In genomic region chr11:78261367-78261766, GRCh38 we compare ENCODE assay signal across 18 cellular contexts.
DNase-seq lines count a peak whose midpoint lies in the region; TF ChIP-seq lines count a peak whose summit lies in the region.
"Had no signal": no experiment of that assay in that cellular context is flagged by ENCODE, and none has a peak within 500 bp of the region (broad histone marks: within the 10 kb centered on the region; RNA-seq: fewer than 3 reads in every experiment).

No MANE protein-coding gene starts in this region.

- H3K27ac ChIP-seq in 22Rv1 (0 out of 2 replicates have a peak overlapping the region, but pooled peaks have one; percentile 75), mesendoderm (ENCODE audit: low read depth, low read length) (peak overlapping the region; percentile 15)
- H3K27ac ChIP-seq: PC-9, RWPE1, SK-N-MC had no signal

- peak overlapping the region; percentile 35 for H2BK120ac ChIP-seq in mesendoderm (ENCODE audit: low read depth, low read length)

- peak overlapping the region; percentile 65 for H3K56ac ChIP-seq in mesendoderm (ENCODE audit: low read length)

- WGBS in mesendoderm (ENCODE audit: extremely low coverage, insufficient coverage, low lambda C conversion rate) = no CpG with 5 or more reads among the region's 4 CpGs

- no peaks in the 10 kb centered on the region for H3K79me1 ChIP-seq in mesendoderm (ENCODE audit: low read length)

- H3K4me1 ChIP-seq in mesendoderm (ENCODE audit: control insufficient read depth, low read depth, low read length) = peaks cover 18% of the 10 kb centered on the region

- H3K23ac ChIP-seq in mesendoderm (ENCODE audit: low read length) = no peak overlapping the region

- H4K8ac ChIP-seq in mesendoderm (ENCODE audit: low read depth, low read length) = no peak overlapping the region

- no peak overlapping the region for H4K5ac ChIP-seq in mesendoderm (ENCODE audit: low read length)

- no peak overlapping the region for H3K4me2 ChIP-seq in mesendoderm (ENCODE audit: low read length)
- H3K4me2 ChIP-seq: PC-9 had no signal

- H3K9ac ChIP-seq in mesendoderm (ENCODE audit: low read length) = peak overlapping the region; percentile 5

- peak overlapping the region; percentile 13 for H3K18ac ChIP-seq in mesendoderm (ENCODE audit: low read length)

- no peak for TF ChIP-seq CTCF in 22Rv1 (IDR thresholded peaks at IDR 0.05)

- no peak overlapping the region for H2AK5ac ChIP-seq in mesendoderm (ENCODE audit: low read length)

- no peaks in the 10 kb centered on the region for H3K27me3 ChIP-seq in mesendoderm (ENCODE audit: insufficient read depth, low read length, poor library complexity)

- H2BK15ac ChIP-seq in mesendoderm (replicated peaks; ENCODE audit: low read depth) = no peak overlapping the region

- H3K36me3 ChIP-seq in mesendoderm (ENCODE audit: control insufficient read depth, insufficient read depth, low read length) = no peaks in the 10 kb centered on the region

- H3K4ac ChIP-seq in mesendoderm (ENCODE audit: low read depth, low read length) = no peak overlapping the region

- peak overlapping the region; percentile 61 for H2BK5ac ChIP-seq in mesendoderm (ENCODE audit: low read length)

- H3K4me3 ChIP-seq in mesendoderm (ENCODE audit: low read length) = no peak overlapping the region
- H3K4me3 ChIP-seq: PC-9, SK-N-MC had no signal

- H3K79me2 ChIP-seq in mesendoderm (ENCODE audit: control insufficient read depth, insufficient read depth, low read length) = no peaks in the 10 kb centered on the region

- DNase-seq in ELF-1 (ENCODE audit: low read depth, low spot score) (peak; percentile 11), NCI-H526 (lab: John Stamatoyannopoulos, UW) (peak; percentile 81), mesendoderm (no peak), nucleus accumbens (lab: John Stamatoyannopoulos, UW) (no peak), NCI-H1436 treated with DMSO at 0.1 percent for 48 hours (lab: John Stamatoyannopoulos, UW) (no peak), NCI-H1048 (lab: John Stamatoyannopoulos, UW) (no peak)
- no peak for DNase-seq in stimulated activated CD4-positive, alpha-beta T cell treated with anti-CD3 and anti-CD28 coated beads, Interleukin-4, amount 100 ng/mL, for 1 hour
- DNase-seq: Kasumi-1, NCI-H1436, NCI-H1930, NCI-H446 treated with DMSO at 0.1 percent for 48 hours, NCI-H748 treated with DMSO at 0.1 percent for 48 hours, PC-9, SHP77 treated with DMSO at 0.1 percent for 48 hours, SW 1271 had no signal

Comparison
In these comparisons a context has a peak if more than half of its experiments do, and no peak if none do; other contexts are left out.
1. DNase-seq: peak in ELF-1 (single experiment) and NCI-H526 (2 of 2); none in mesendoderm (single experiment), nucleus accumbens (0 of 56), NCI-H1436 treated with DMSO at 0.1 percent for 48 hours (single experiment), stimulated activated CD4-positive, alpha-beta T cell treated with anti-CD3 and anti-CD28 coated beads, Interleukin-4, amount 100 ng/mL, for 1 hour (single experiment) and NCI-H1048 (single experiment).